ENCODE assay signal across 8 cellular contexts in the genomic region with DNA sequence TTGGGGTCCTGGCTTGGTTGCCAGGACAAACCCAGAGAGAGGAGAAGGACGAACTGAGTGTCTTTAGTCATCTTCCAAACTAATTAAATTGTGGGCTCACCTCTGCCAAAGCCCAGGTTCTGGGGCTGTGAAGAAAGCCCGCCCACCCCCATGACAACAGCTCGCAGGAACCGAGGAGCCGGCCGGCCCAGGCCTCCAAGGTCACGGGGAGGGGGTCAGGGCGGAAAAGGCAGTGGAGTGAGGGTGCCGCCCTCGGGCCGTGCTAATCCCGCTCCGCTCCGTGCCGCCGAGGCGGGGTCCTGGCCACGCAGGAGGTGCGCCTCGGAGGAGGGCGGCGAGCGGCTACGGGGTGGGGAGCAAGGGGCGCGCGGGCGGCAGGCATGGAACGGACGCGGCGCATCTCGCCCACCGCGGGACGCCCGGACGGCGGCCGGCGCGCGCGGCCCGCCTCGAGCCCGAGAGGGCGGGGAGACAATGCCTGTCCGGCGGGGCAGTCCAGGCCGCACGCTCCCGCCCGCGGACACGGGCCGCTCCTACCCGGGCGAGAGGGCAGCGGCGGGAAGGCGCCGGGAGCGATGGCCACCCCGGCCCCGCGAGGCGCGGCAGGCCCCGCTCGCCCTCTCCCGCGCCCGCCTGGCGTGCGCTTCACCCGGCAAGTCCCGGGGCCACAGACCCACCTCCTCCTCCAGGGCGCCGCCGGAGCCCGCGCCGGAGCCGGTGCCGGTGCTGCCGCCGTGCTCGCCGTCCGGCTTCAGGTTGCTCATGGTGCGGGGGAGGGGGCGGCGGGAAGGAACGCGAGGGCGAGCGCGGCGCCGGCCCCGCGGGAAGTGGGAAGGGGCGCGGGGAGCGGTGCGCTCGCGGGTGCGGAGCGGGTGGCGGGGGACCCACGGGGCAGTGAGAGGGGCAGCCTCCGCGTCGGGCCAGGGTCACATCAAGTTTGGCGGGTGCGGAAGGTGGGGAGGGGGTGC. TPM values are rescaled to one million over a fixed set of nuclear protein-coding genes. Genes with fewer than 3 reads are reported as not detected.
DNase-seq lines count a peak whose midpoint lies in the region; ATAC-seq, FAIRE-seq and TF ChIP-seq lines count a peak whose summit lies in the region.

No MANE protein-coding gene starts in this region.

- in situ Hi-C loops in KBM-7 (cut with MboI; ENCODE audit: low pct_unique_long_range_greater_than_20kb, low sequenced_read_pairs), result no loop called here

- H3K4me3 Mint-ChIP-seq in CD8-positive, alpha-beta memory T cell, result peak overlapping the region in 6 of 7 donors; percentile 57 to 77 (median 67)

- TF ChIP-seq CTCF in bronchial epithelial cell (IDR thresholded peaks at IDR 0.05; ENCODE audit: insufficient read depth, low read length, severe bottlenecking), result no peak

- peak in 1 of 5 donors; percentile 7 for DNase-seq in CD8-positive, alpha-beta memory T cell
- no peak for DNase-seq in bronchial epithelial cell (ENCODE audit: low read depth)
- peak in 1 of 2 donors; percentile 80 for DNase-seq in aorta
- no peak for DNase-seq in KBM-7
- no peak for DNase-seq in kidney glomerular epithelial cell (lab: John Stamatoyannopoulos, UW)

- intact Hi-C loops in aorta (cut with DNase I), result no loop called here

- 2 to 4% methylated on average over 45 to 118 of the region's 118 CpGs for WGBS in aorta, 2 donors

- no peaks in the 10 kb centered on the region for H3K4me1 ChIP-seq in CD8-positive, alpha-beta memory T cell (ENCODE audit: insufficient read depth, low read length)
- H3K4me1 ChIP-seq in mononuclear cell (ENCODE audit: insufficient read depth, low read length) (no peaks in the 10 kb centered on the region), aorta (ENCODE audit: control insufficient read depth in 1 of 2, insufficient read depth in 2 of 2, low read length in 2 of 2) (no peaks in the 10 kb centered on the region)

- H3K27ac Mint-ChIP-seq in CD8-positive, alpha-beta memory T cell, result no peak overlapping the region

- CTCF ChIA-PET in CD8-positive, alpha-beta memory T cell (lab: Charles Lee), result no interaction called here

- no peak overlapping the region for H3K4me3 ChIP-seq in CD8-positive, alpha-beta memory T cell (ENCODE audit: low read length)
- H3K4me3 ChIP-seq in bronchial epithelial cell (ENCODE audit: low read depth, low read length) (peak overlapping the region; percentile 23), mononuclear cell (ENCODE audit: low read length) (peak overlapping the region; percentile 10), aorta (ENCODE audit: low read length in 2 of 2) (peak overlapping the region; percentile 71 to 81)

- H3K27me3 ChIP-seq in CD8-positive, alpha-beta memory T cell (ENCODE audit: insufficient read depth, low read length, poor library complexity, severe bottlenecking), result peaks cover 18% of the 10 kb centered on the region
- peaks cover 20% of the 10 kb centered on the region for H3K27me3 ChIP-seq in bronchial epithelial cell (ENCODE audit: control insufficient read depth, insufficient read depth, low read length)
- peaks cover 48% of the 10 kb centered on the region for H3K27me3 ChIP-seq in mononuclear cell (ENCODE audit: insufficient read depth, low read length)
- no peaks in the 10 kb centered on the region for H3K27me3 ChIP-seq in aorta (ENCODE audit: control insufficient read depth in 1 of 2, insufficient read depth in 2 of 2, low read length in 1 of 2)

- peaks cover 4 to 16% (median 4%) of the 10 kb centered on the region in 3 donors for H3K4me1 Mint-ChIP-seq in CD8-positive, alpha-beta memory T cell

- peaks cover 22 to 37% of the 10 kb centered on the region in 2 donors for H3K27me3 Mint-ChIP-seq in CD8-positive, alpha-beta memory T cell

- H3K27ac ChIP-seq in CD8-positive, alpha-beta memory T cell (ENCODE audit: low read depth, low read length), result no peak overlapping the region
- H3K27ac ChIP-seq in aorta (ENCODE audit: low read depth in 1 of 2, low read length in 2 of 2), result no peak overlapping the region

- H3K36me3 ChIP-seq in CD8-positive, alpha-beta memory T cell (ENCODE audit: insufficient read depth, low read length), result no peaks in the 10 kb centered on the region
- H3K36me3 ChIP-seq in bronchial epithelial cell (ENCODE audit: control insufficient read depth, insufficient read depth, low read length), result no peaks in the 10 kb centered on the region
- no peaks in the 10 kb centered on the region for H3K36me3 ChIP-seq in aorta (ENCODE audit: control insufficient read depth in 1 of 2, insufficient read depth in 2 of 2, low read length in 1 of 2)

- TF ChIP-seq RAD21 in Ishikawa (IDR thresholded peaks at IDR 0.05; ENCODE audit: low read depth), result no peak

- peak; percentile 60 for ATAC-seq in aorta (ENCODE audit: low FRiP score)
- ATAC-seq in GM21447 (IDR thresholded peaks at IDR 0.05; ENCODE audit: unreplicated experiment), result no peak

- POLR2A ChIA-PET in CD8-positive, alpha-beta memory T cell (lab: Charles Lee), result no interaction called here

- H3K9me3 Mint-ChIP-seq in CD8-positive, alpha-beta memory T cell, result no peaks in the 10 kb centered on the region

- no peak for FAIRE-seq in bronchial epithelial cell (lab: Jason Lieb, UNC)

- H3K9me3 ChIP-seq in CD8-positive, alpha-beta memory T cell (ENCODE audit: low read length), result no peaks in the 10 kb centered on the region
- H3K9me3 ChIP-seq in mononuclear cell (ENCODE audit: low read depth, low read length), result no peaks in the 10 kb centered on the region
- H3K9me3 ChIP-seq in aorta (ENCODE audit: control insufficient read depth, low read length), result no peaks in the 10 kb centered on the region

- no peak for TF ChIP-seq EP300 in Ishikawa (IDR thresholded peaks at IDR 0.05; ENCODE audit: borderline replicate concordance)

- no peaks in the 10 kb centered on the region for H3K36me3 Mint-ChIP-seq in CD8-positive, alpha-beta memory T cell

TF ChIP-seq in Ishikawa, 13 proteins besides CTCF, POLR2A, EP300 and RAD21:
- 0 out of 2 replicates have a peak, but pooled peaks have one; percentile 22 for TF ChIP-seq EGR1 (IDR thresholded peaks at IDR 0.05)
- TF ChIP-seq ZBTB7A (IDR thresholded peaks at IDR 0.05; ENCODE audit: low read depth), result peak; percentile 61; the same call in 1 of the 2 replicates
- TF ChIP-seq, protein P1, sequence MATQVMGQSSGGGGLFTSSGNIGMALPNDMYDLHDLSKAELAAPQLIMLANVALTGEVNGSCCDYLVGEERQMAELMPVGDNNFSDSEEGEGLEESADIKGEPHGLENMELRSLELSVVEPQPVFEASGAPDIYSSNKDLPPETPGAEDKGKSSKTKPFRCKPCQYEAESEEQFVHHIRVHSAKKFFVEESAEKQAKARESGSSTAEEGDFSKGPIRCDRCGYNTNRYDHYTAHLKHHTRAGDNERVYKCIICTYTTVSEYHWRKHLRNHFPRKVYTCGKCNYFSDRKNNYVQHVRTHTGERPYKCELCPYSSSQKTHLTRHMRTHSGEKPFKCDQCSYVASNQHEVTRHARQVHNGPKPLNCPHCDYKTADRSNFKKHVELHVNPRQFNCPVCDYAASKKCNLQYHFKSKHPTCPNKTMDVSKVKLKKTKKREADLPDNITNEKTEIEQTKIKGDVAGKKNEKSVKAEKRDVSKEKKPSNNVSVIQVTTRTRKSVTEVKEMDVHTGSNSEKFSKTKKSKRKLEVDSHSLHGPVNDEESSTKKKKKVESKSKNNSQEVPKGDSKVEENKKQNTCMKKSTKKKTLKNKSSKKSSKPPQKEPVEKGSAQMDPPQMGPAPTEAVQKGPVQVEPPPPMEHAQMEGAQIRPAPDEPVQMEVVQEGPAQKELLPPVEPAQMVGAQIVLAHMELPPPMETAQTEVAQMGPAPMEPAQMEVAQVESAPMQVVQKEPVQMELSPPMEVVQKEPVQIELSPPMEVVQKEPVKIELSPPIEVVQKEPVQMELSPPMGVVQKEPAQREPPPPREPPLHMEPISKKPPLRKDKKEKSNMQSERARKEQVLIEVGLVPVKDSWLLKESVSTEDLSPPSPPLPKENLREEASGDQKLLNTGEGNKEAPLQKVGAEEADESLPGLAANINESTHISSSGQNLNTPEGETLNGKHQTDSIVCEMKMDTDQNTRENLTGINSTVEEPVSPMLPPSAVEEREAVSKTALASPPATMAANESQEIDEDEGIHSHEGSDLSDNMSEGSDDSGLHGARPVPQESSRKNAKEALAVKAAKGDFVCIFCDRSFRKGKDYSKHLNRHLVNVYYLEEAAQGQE (IDR thresholded peaks at IDR 0.05; ENCODE audit: low read depth), result no peak
- no peak for TF ChIP-seq CREB1 (IDR thresholded peaks at IDR 0.05; ENCODE audit: low read depth)
- no peak for TF ChIP-seq TCF12 (IDR thresholded peaks at IDR 0.05; ENCODE audit: low read depth)
- TF ChIP-seq YY1 (IDR thresholded peaks at IDR 0.05; ENCODE audit: low read depth), result no peak
- no peak for TF ChIP-seq CEBPB (IDR thresholded peaks at IDR 0.05)
- no peak for TF ChIP-seq TAF1 (IDR thresholded peaks at IDR 0.05; ENCODE audit: low read depth)
- TF ChIP-seq FOXM1 (IDR thresholded peaks at IDR 0.05; ENCODE audit: borderline replicate concordance, low read depth), result no peak
- no peak for TF ChIP-seq TEAD4 (IDR thresholded peaks at IDR 0.05)
- TF ChIP-seq MAX (IDR thresholded peaks at IDR 0.05), result peak; percentile 34; the same call in 1 of the 2 replicates
- 0 out of 2 replicates have a peak, but pooled peaks have one; percentile 10 for TF ChIP-seq USF1 (IDR thresholded peaks at IDR 0.05)
- no peak for TF ChIP-seq NFIC (IDR thresholded peaks at IDR 0.05)
TF ChIP-seq in Ishikawa: peak in this region for 4.

RNA-seq across cellular contexts. Expression of gene RBPMS2, which starts 0.5 kb away (rescaled TPM):
- total RNA-seq in CD8-positive, alpha-beta memory T cell, result not detected
- polyA plus RNA-seq in CD8-positive, alpha-beta memory T cell, result not detected
- total RNA-seq in bronchial epithelial cell, result not detected in 2 replicates
- 0.10 TPM for total RNA-seq in mononuclear cell
- 1 to 10 TPM; 6.9 to 9.9 TPM for total RNA-seq in aorta
- polyA plus RNA-seq in aorta, result 1 to 10 TPM in 1 of 2 donors, under 1 TPM in 1; 0.51 to 1.0 TPM

RNA-seq across cellular contexts. Expression of gene PIF1, which starts 50.6 kb away (rescaled TPM):
- total RNA-seq in CD8-positive, alpha-beta memory T cell, result 10 to 100 TPM; 14.6 to 14.7 TPM
- 0.25 TPM for polyA plus RNA-seq in CD8-positive, alpha-beta memory T cell
- total RNA-seq in bronchial epithelial cell, result 0.26 and 0.51 TPM in 2 replicates
- total RNA-seq in mononuclear cell, result 0.31 TPM
- 1 to 10 TPM in 1 of 2 donors, under 1 TPM in 1; 0.65 to 2.8 TPM for total RNA-seq in aorta
- 1 to 10 TPM in 1 of 2 donors, under 1 TPM in 1; 0.50 to 4.2 TPM for polyA plus RNA-seq in aorta

Comparison
In these comparisons a context has a peak if more than half of its experiments do, and no peak if none do; other contexts are left out.
1. RNA of gene PIF1, which starts 50.6 kb away (total RNA-seq): 14.6 to 14.7 TPM in CD8-positive, alpha-beta memory T cell; 0.65 to 2.8 TPM in aorta, 0.31 TPM in mononuclear cell (single experiment) and 0.26 to 0.51 TPM in bronchial epithelial cell; every median in the first group is over 4 times any median in the second.